In the genomic region with DNA sequence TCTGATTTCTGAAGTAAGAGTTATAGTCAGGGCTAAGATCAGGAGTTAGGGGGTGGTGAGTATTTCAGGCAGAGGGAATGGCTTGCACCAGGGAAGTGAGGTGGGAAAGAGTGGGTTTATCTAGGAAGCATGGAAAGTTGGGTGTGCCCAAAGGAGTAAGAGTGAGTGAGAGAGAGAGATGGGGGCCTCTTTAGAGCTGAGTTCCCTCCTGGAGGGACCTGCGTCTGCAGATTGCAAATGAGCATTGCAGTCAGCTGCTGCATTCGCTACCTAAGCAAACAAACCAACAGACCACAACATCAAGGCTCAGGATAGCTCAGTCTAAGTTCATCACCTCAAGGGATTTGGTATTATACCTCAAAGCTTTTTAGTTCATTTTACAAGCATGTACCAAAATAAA, we compare ENCODE assay signal across 15 cellular contexts.
DNase-seq lines count a peak whose midpoint lies in the region; ATAC-seq lines count a peak whose summit lies in the region.
"Had no signal": no experiment of that assay in that cellular context is flagged by ENCODE, and none has a peak within 500 bp of the region (broad histone marks: within the 10 kb centered on the region; RNA-seq: fewer than 3 reads in every experiment).

No MANE protein-coding gene starts in this region.

- intact Hi-C loops in naive thymus-derived CD4-positive, alpha-beta T cell (cut with micrococcal nuclease), result loop anchor here in 1 of 2 donors (2.0 kb wide), 1 partner anchor 14 kb away; no protein-coding TSS in a partner anchor

- CTCF ChIA-PET in naive thymus-derived CD4-positive, alpha-beta T cell (lab: Charles Lee), result interaction anchor here (1.2 kb wide), 1 partner anchor 16 kb away, joined by 3 read pairs; no protein-coding TSS in a partner anchor

- H3K4me3 Mint-ChIP-seq in naive thymus-derived CD4-positive, alpha-beta T cell, result peak overlapping the region in 2 of 10 donors; percentile 3 to 15

- ATAC-seq in GM21786 (IDR thresholded peaks at IDR 0.05; ENCODE audit: unreplicated experiment) (peak; percentile 65), GM21360 (IDR thresholded peaks at IDR 0.05; ENCODE audit: unreplicated experiment) (no peak)
- peak; percentile 65 for ATAC-seq in naive thymus-derived CD4-positive, alpha-beta T cell
- ATAC-seq: lower lobe of right lung had no signal

- no peaks in the 10 kb centered on the region for H3K36me3 ChIP-seq in naive thymus-derived CD4-positive, alpha-beta T cell (ENCODE audit: control insufficient read depth in 2 of 3, insufficient read depth in 3 of 3, low read length in 3 of 3)
- H3K36me3 ChIP-seq: lower lobe of right lung, neutrophil, tibial nerve had no signal

- H3K27me3 ChIP-seq in naive thymus-derived CD4-positive, alpha-beta T cell (ENCODE audit: control insufficient read depth in 2 of 2, insufficient read depth in 2 of 2, low read length in 2 of 2), result no peaks in the 10 kb centered on the region
- H3K27me3 ChIP-seq: neutrophil, tibial nerve had no signal

- H3K36me3 Mint-ChIP-seq in naive thymus-derived CD4-positive, alpha-beta T cell, result peaks cover 3 to 14% (median 6%) of the 10 kb centered on the region in 5 donors

- no peaks in the 10 kb centered on the region for H3K9me3 ChIP-seq in naive thymus-derived CD4-positive, alpha-beta T cell (ENCODE audit: control insufficient read depth in 2 of 3, low read length in 3 of 3)
- H3K9me3 ChIP-seq: lower lobe of right lung, neutrophil, tibial nerve had no signal

- H3K9me3 Mint-ChIP-seq in naive thymus-derived CD4-positive, alpha-beta T cell, result peaks cover 0 to 3% (median 0%) of the 10 kb centered on the region in 11 donors

- peaks cover 8 to 34% (median 25%) of the 10 kb centered on the region in 7 donors for H3K4me1 Mint-ChIP-seq in naive thymus-derived CD4-positive, alpha-beta T cell

- peak; percentile 59 for DNase-seq in DMS79 treated with DMSO at 0.1 percent for 48 hours (lab: John Stamatoyannopoulos, UW)
- DNase-seq in DMS79 (lab: John Stamatoyannopoulos, UW), result no peak
- DNase-seq in NCI-H510A treated with DMSO at 0.1 percent for 48 hours (lab: John Stamatoyannopoulos, UW), result peak; percentile 43
- DNase-seq in naive thymus-derived CD4-positive, alpha-beta T cell, result peak in 2 of 9 donors; percentile 25 to 34
- no peak for DNase-seq in NCI-H187 treated with DMSO at 0.1 percent for 48 hours (lab: John Stamatoyannopoulos, UW)
- no peak for DNase-seq in effector CD4-positive, alpha-beta T cell
- DNase-seq: 8988T, lower lobe of right lung, NCI-H2227 treated with DMSO at 0.1 percent for 48 hours, RPMI8226 had no signal

- peaks cover 0 to 4% of the 10 kb centered on the region in 2 donors for H3K4me1 ChIP-seq in naive thymus-derived CD4-positive, alpha-beta T cell (ENCODE audit: control insufficient read depth in 2 of 2, insufficient read depth in 2 of 2, low read length in 2 of 2)
- H3K4me1 ChIP-seq: lower lobe of right lung, tibial nerve had no signal

- H3K27ac Mint-ChIP-seq in naive thymus-derived CD4-positive, alpha-beta T cell, result peak overlapping the region in 5 of 9 donors; percentile 17 to 85 (median 44)

- no peak overlapping the region for H3K4me3 ChIP-seq in naive thymus-derived CD4-positive, alpha-beta T cell (ENCODE audit: low read length)
- H3K4me3 ChIP-seq: lower lobe of right lung, smooth muscle cell, tibial nerve had no signal

- POLR2A ChIA-PET in naive thymus-derived CD4-positive, alpha-beta T cell (lab: Charles Lee), result interaction anchor here (1.1 kb wide), 1 partner anchor 15 kb away, joined by 3 read pairs; no protein-coding TSS in a partner anchor

- no peak overlapping the region for H3K27ac ChIP-seq in naive thymus-derived CD4-positive, alpha-beta T cell (ENCODE audit: low read depth, low read length)
- H3K27ac ChIP-seq: lower lobe of right lung, neutrophil, tibial nerve had no signal

- peaks cover 0 to 2% (median 0%) of the 10 kb centered on the region in 5 donors for H3K27me3 Mint-ChIP-seq in naive thymus-derived CD4-positive, alpha-beta T cell

Comparison
In these comparisons a context has a peak if more than half of its experiments do, and no peak if none do; other contexts are left out.
1. DNase-seq: peak in DMS79 treated with DMSO at 0.1 percent for 48 hours (single experiment) and NCI-H510A treated with DMSO at 0.1 percent for 48 hours (single experiment); none in DMS79 (single experiment), NCI-H187 treated with DMSO at 0.1 percent for 48 hours (single experiment) and effector CD4-positive, alpha-beta T cell (single experiment).